Comparison of ENCODE assay signal across 27 cellular contexts in the genomic region with DNA sequence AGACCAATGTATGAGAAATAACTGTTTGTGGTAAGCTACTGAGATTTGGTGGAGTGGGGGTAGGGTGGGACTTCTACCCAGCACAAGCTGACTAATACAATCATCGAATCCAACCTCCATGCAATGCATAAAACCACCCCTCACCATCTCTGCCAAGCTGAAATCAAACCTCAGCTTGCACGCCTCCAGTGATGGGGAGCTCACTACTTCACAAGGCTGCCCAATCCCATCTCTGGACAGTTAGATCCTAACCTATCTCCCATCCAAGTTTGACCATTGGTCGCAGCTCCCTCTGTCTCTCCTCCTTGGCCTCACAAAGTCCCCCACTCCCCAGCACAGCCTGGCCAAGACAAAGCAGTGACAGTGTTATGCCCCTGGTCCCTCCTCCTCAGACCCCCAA. TPM values are rescaled to one million over a fixed set of nuclear protein-coding genes. Genes with fewer than 3 reads are reported as not detected.
DNase-seq lines count a peak whose midpoint lies in the region; ATAC-seq, FAIRE-seq and TF ChIP-seq lines count a peak whose summit lies in the region.
"Had no signal": no experiment of that assay in that cellular context is flagged by ENCODE, and none has a peak within 500 bp of the region (broad histone marks: within the 10 kb centered on the region; RNA-seq: fewer than 3 reads in every experiment).

No MANE protein-coding gene starts in this region.

- H3K4me2 ChIP-seq in astrocyte (ENCODE audit: low read length), result no peak overlapping the region
- H3K4me2 ChIP-seq: A549; BLaER1 treated with 17β-estradiol and CSF1 and Interleukin-3, amounts not matched to agents 10 nM and 100 nM; GM23338 had no signal

- peak overlapping the region; percentile 25 for H3K27ac Mint-ChIP-seq in activated T-helper 1 cell treated with anti-CD3 and anti-CD28 coated beads, Interleukin-12 subunit alpha, Interleukin-12 subunit beta, Interleukin-2, Interleukin-4 antibody, amounts not matched to agents 30 ng/mL and 10 ng/mL and 1 ng/mL, durations not matched to agents 14 hours and 24 hours and 36 hours
- H3K27ac Mint-ChIP-seq in astrocyte (ENCODE audit: unreplicated experiment), result peak overlapping the region; percentile 56
- H3K27ac Mint-ChIP-seq: CD14-positive monocyte; CD4-positive, alpha-beta T cell; GM23338 had no signal

- H3K4me1 Mint-ChIP-seq in activated T-helper 1 cell treated with anti-CD3 and anti-CD28 coated beads, Interleukin-12 subunit alpha, Interleukin-12 subunit beta, Interleukin-2, Interleukin-4 antibody, amounts not matched to agents 30 ng/mL and 10 ng/mL and 1 ng/mL, durations not matched to agents 14 hours and 24 hours and 36 hours (ENCODE audit: low read depth), result peaks cover 14% of the 10 kb centered on the region
- H3K4me1 Mint-ChIP-seq in astrocyte (ENCODE audit: low read depth, unreplicated experiment), result no peaks in the 10 kb centered on the region

- TF ChIP-seq CTCF in astrocyte (IDR thresholded peaks at IDR 0.05; ENCODE audit: insufficient read depth, low read depth, low read length), result no peak
- TF ChIP-seq CTCF in dorsolateral prefrontal cortex (IDR thresholded peaks at IDR 0.05 in 54 of 56, conservative IDR thresholded peaks at IDR 0.05 in 2 of 56; ENCODE audit: low read depth in 1 of 56, partially characterized antibody in 56 of 56), result no peak
- TF ChIP-seq CTCF in right lobe of liver (IDR thresholded peaks at IDR 0.05), result no peak

- H3K4me3 Mint-ChIP-seq in activated T-helper 1 cell treated with anti-CD3 and anti-CD28 coated beads, Interleukin-12 subunit alpha, Interleukin-12 subunit beta, Interleukin-2, Interleukin-4 antibody, amounts not matched to agents 30 ng/mL and 10 ng/mL and 1 ng/mL, durations not matched to agents 14 hours and 24 hours and 36 hours, result no peak overlapping the region
- no peak overlapping the region for H3K4me3 Mint-ChIP-seq in astrocyte (ENCODE audit: unreplicated experiment)
- H3K4me3 Mint-ChIP-seq: CD14-positive monocyte; CD4-positive, alpha-beta T cell; CD8-positive, alpha-beta memory T cell; GM23338 had no signal

- H3K36me3 Mint-ChIP-seq in activated T-helper 1 cell treated with anti-CD3 and anti-CD28 coated beads, Interleukin-12 subunit alpha, Interleukin-12 subunit beta, Interleukin-2, Interleukin-4 antibody, amounts not matched to agents 30 ng/mL and 10 ng/mL and 1 ng/mL, durations not matched to agents 14 hours and 24 hours and 36 hours (ENCODE audit: low read depth), result no peaks in the 10 kb centered on the region
- H3K36me3 Mint-ChIP-seq in astrocyte (ENCODE audit: low read depth, unreplicated experiment), result no peaks in the 10 kb centered on the region
- H3K36me3 Mint-ChIP-seq: CD14-positive monocyte had no signal

- H3K27me3 ChIP-seq in astrocyte (ENCODE audit: insufficient read depth, low read length) (no peaks in the 10 kb centered on the region), dorsolateral prefrontal cortex (peaks cover 0 to 4% (median 0%) of the 10 kb centered on the region in 45 donors), right lobe of liver (no peaks in the 10 kb centered on the region)
- H3K27me3 ChIP-seq: BLaER1 treated with 17β-estradiol and CSF1 and Interleukin-3, amounts not matched to agents 10 nM and 100 nM had no signal

- WGBS in right lobe of liver (ENCODE audit: insufficient coverage, low coverage, low lambda C conversion rate, missing lambda C conversion rate), result 23% methylated on average over 3 of the region's 3 CpGs

- no peak overlapping the region for H3K9ac ChIP-seq in astrocyte (ENCODE audit: low read length)
- H3K9ac ChIP-seq: BLaER1 treated with 17β-estradiol and CSF1 and Interleukin-3, amounts not matched to agents 10 nM and 100 nM had no signal

- DNase-seq in activated T-helper 1 cell treated with anti-CD3 and anti-CD28 coated beads, Interleukin-12 subunit alpha, Interleukin-12 subunit beta, Interleukin-2, Interleukin-4 antibody, amounts not matched to agents 30 ng/mL and 10 ng/mL and 1 ng/mL, durations not matched to agents 14 hours and 24 hours and 36 hours (ENCODE audit: low spot score), result no peak
- DNase-seq in astrocyte (ENCODE audit: low read depth) (no peak), dorsolateral prefrontal cortex (no peak), mesenteric fat pad (ENCODE audit: low spot score) (peak; percentile 51), T-helper 1 cell (no peak), right lobe of liver (no peak)
- DNase-seq: 8988T; ACHN; AML-193; BE2C; CD4-positive, alpha-beta T cell; CD8-positive, alpha-beta memory T cell; DMS 273 treated with DMSO at 0.1 percent for 48 hours; DMS79; EL; GDM1; H7; HCEC 1CT had no signal

- H3K36me3 ChIP-seq in astrocyte (ENCODE audit: insufficient read depth, low read length) (no peaks in the 10 kb centered on the region), right lobe of liver (no peaks in the 10 kb centered on the region)
- H3K36me3 ChIP-seq: BE2C; BLaER1 treated with 17β-estradiol and CSF1 and Interleukin-3, amounts not matched to agents 10 nM and 100 nM had no signal

- H4K20me1 ChIP-seq in astrocyte (ENCODE audit: insufficient read depth, low read length), result no peaks in the 10 kb centered on the region
- H4K20me1 ChIP-seq: BLaER1 treated with 17β-estradiol and CSF1 and Interleukin-3, amounts not matched to agents 10 nM and 100 nM had no signal

- H3K9me3 ChIP-seq in astrocyte (ENCODE audit: insufficient read depth, low read depth, low read length) (no peaks in the 10 kb centered on the region), right lobe of liver (no peaks in the 10 kb centered on the region)

- H3K4me1 ChIP-seq in astrocyte (ENCODE audit: insufficient read depth, low read length) (no peaks in the 10 kb centered on the region), right lobe of liver (no peaks in the 10 kb centered on the region)
- H3K4me1 ChIP-seq: A549, BE2C had no signal

- no peak overlapping the region for H3K4me3 ChIP-seq in astrocyte (ENCODE audit: insufficient read depth, low read depth, low read length)
- H3K4me3 ChIP-seq in dorsolateral prefrontal cortex, result no peak overlapping the region
- H3K4me3 ChIP-seq in right lobe of liver, result no peak overlapping the region
- H3K4me3 ChIP-seq: A549; BLaER1 treated with 17β-estradiol and CSF1 and Interleukin-3, amounts not matched to agents 10 nM and 100 nM; GM12878; GM23338 had no signal

- intact Hi-C loops in activated T-helper 1 cell treated with anti-CD3 and anti-CD28 coated beads, Interleukin-12 subunit alpha, Interleukin-12 subunit beta, Interleukin-2, Interleukin-4 antibody, amounts not matched to agents 30 ng/mL and 10 ng/mL and 1 ng/mL, durations not matched to agents 14 hours and 24 hours and 36 hours (cut with micrococcal nuclease), result no loop called here
- intact Hi-C loops in dorsolateral prefrontal cortex (cut with DNase I) (no loop called here), right lobe of liver (cut with DNase I) (no loop called here)

- TF ChIP-seq POLR2A in right lobe of liver (IDR thresholded peaks at IDR 0.05), result no peak

- H3K27me3 Mint-ChIP-seq in activated T-helper 1 cell treated with anti-CD3 and anti-CD28 coated beads, Interleukin-12 subunit alpha, Interleukin-12 subunit beta, Interleukin-2, Interleukin-4 antibody, amounts not matched to agents 30 ng/mL and 10 ng/mL and 1 ng/mL, durations not matched to agents 14 hours and 24 hours and 36 hours (ENCODE audit: insufficient read depth), result peaks cover 10% of the 10 kb centered on the region
- H3K27me3 Mint-ChIP-seq in astrocyte (ENCODE audit: low read depth, unreplicated experiment), result peaks cover 27% of the 10 kb centered on the region

- ATAC-seq in GM19452 (IDR thresholded peaks at IDR 0.05; ENCODE audit: unreplicated experiment), result no peak
- no peak for ATAC-seq in HG03095 (IDR thresholded peaks at IDR 0.05; ENCODE audit: unreplicated experiment)
- ATAC-seq in right lobe of liver, result no peak
- ATAC-seq: A549, GM12878 had no signal

- H2AFZ ChIP-seq in astrocyte (ENCODE audit: low read depth, low read length), result no peak overlapping the region

- H3K79me2 ChIP-seq in astrocyte (ENCODE audit: insufficient read depth, low read length), result no peaks in the 10 kb centered on the region

- H3K9me3 Mint-ChIP-seq in activated T-helper 1 cell treated with anti-CD3 and anti-CD28 coated beads, Interleukin-12 subunit alpha, Interleukin-12 subunit beta, Interleukin-2, Interleukin-4 antibody, amounts not matched to agents 30 ng/mL and 10 ng/mL and 1 ng/mL, durations not matched to agents 14 hours and 24 hours and 36 hours, result peaks cover 16% of the 10 kb centered on the region
- peaks cover 6% of the 10 kb centered on the region for H3K9me3 Mint-ChIP-seq in astrocyte (ENCODE audit: unreplicated experiment)
- H3K9me3 Mint-ChIP-seq: CD4-positive, alpha-beta T cell; CD8-positive, alpha-beta memory T cell had no signal

- FAIRE-seq in astrocyte (lab: Jason Lieb, UNC), result no peak
- FAIRE-seq: A549, D721Med, GM12878, GM19239 had no signal

- H3K27ac ChIP-seq in astrocyte (ENCODE audit: low read depth, low read length) (no peak overlapping the region), dorsolateral prefrontal cortex (peak overlapping the region in 39 of 59 donors; percentile 1 to 92 (median 65)), right lobe of liver (no peak overlapping the region)
- H3K27ac ChIP-seq: A549; BLaER1 treated with 17β-estradiol and CSF1 and Interleukin-3, amounts not matched to agents 10 nM and 100 nM had no signal

RNA-seq across cellular contexts. Expression of gene HRH2, which starts 47.0 kb away (rescaled TPM):
- 94.7 and 96.9 TPM in 2 replicates for total RNA-seq in activated T-helper 1 cell treated with anti-CD3 and anti-CD28 coated beads, Interleukin-12 subunit alpha, Interleukin-12 subunit beta, Interleukin-2, Interleukin-4 antibody, amounts not matched to agents 30 ng/mL and 10 ng/mL and 1 ng/mL, durations not matched to agents 14 hours and 24 hours and 36 hours
- total RNA-seq in astrocyte (1.7 and 1.9 TPM in 2 replicates), dorsolateral prefrontal cortex (10 to 100 TPM in 119 of 120 experiments, 1 to 10 TPM in 1; 8.7 to 45.7 (median 25.9) TPM), mesenteric fat pad (12.5 TPM), right lobe of liver (1 to 10 TPM in 2 of 6 experiments, under 1 TPM in 4; 0.29 to 2.5 (median 0.87) TPM)

Comparison
In these comparisons a context has a peak if more than half of its experiments do, and no peak if none do; other contexts are left out.
1. H3K27ac ChIP-seq: peak in dorsolateral prefrontal cortex (39 of 59); none in astrocyte (single experiment) and right lobe of liver (0 of 3).